ENCODE assay signal across 1 cellular context in genomic region chr14:25034803-25035681, GRCh38.
TF ChIP-seq lines count a peak whose summit lies in the region.

No MANE protein-coding gene starts in this region.

TF ChIP-seq in HepG2, 621 proteins besides CTCF, POLR2A, EP300 and RAD21 (continued from another document and continues in another):
- 0 out of 2 replicates have a peak, but pooled peaks have one; percentile 48 for TF ChIP-seq SNAPC4 (CRISPR knock-in tag; IDR thresholded peaks at IDR 0.05)
- TF ChIP-seq YEATS2 (CRISPR knock-in tag; IDR thresholded peaks at IDR 0.05; ENCODE audit: borderline replicate concordance), result peak; percentile 45; the same call in 1 of the 2 replicates
- no peak for TF ChIP-seq SIN3B (IDR thresholded peaks at IDR 0.05; ENCODE audit: low read length)
- no peak for TF ChIP-seq IKZF4 (CRISPR knock-in tag; IDR thresholded peaks at IDR 0.05; ENCODE audit: borderline replicate concordance, low read depth, not compliant biosample characterization)
- TF ChIP-seq HOXA9 (CRISPR knock-in tag; IDR thresholded peaks at IDR 0.05; ENCODE audit: borderline replicate concordance), result no peak
- no peak; the same call in 1 of the 2 replicates for TF ChIP-seq ELF4 (CRISPR knock-in tag; IDR thresholded peaks at IDR 0.05; ENCODE audit: borderline replicate concordance)
- TF ChIP-seq MLX (CRISPR knock-in tag; IDR thresholded peaks at IDR 0.05), result peak; percentile 52
- no peak for TF ChIP-seq ARHGAP35 (CRISPR knock-in tag; IDR thresholded peaks at IDR 0.05; ENCODE audit: borderline replicate concordance)
- 0 out of 2 replicates have a peak, but pooled peaks have one; percentile 21 for TF ChIP-seq MAX (IDR thresholded peaks at IDR 0.05)
- no peak for TF ChIP-seq GRHL1 (CRISPR knock-in tag; conservative IDR thresholded peaks at IDR 0.05)
- TF ChIP-seq ZNF160 (CRISPR knock-in tag; IDR thresholded peaks at IDR 0.05), result no peak
- no peak for TF ChIP-seq MZF1 (CRISPR knock-in tag; IDR thresholded peaks at IDR 0.05; ENCODE audit: borderline replicate concordance)
- TF ChIP-seq ZNF501 (CRISPR knock-in tag; IDR thresholded peaks at IDR 0.05), result no peak
- TF ChIP-seq GATAD2A (CRISPR knock-in tag; IDR thresholded peaks at IDR 0.05), result peak; percentile 96
- TF ChIP-seq GZF1 (CRISPR knock-in tag; IDR thresholded peaks at IDR 0.05), result no peak; the same call in 1 of the 2 replicates
- TF ChIP-seq HNF1B (CRISPR knock-in tag; IDR thresholded peaks at IDR 0.05), result peak; percentile 69; the same call in 1 of the 2 replicates
- TF ChIP-seq ZNF382 (CRISPR knock-in tag; IDR thresholded peaks at IDR 0.05; ENCODE audit: borderline replicate concordance), result no peak
- TF ChIP-seq ZNF121 (CRISPR knock-in tag; IDR thresholded peaks at IDR 0.05), result no peak
- 0 out of 2 replicates have a peak, but pooled peaks have one; percentile 39 for TF ChIP-seq JUN (CRISPR knock-in tag; IDR thresholded peaks at IDR 0.05)
- TF ChIP-seq CEBPB (IDR thresholded peaks at IDR 0.05; ENCODE audit: borderline replicate concordance, low read depth, low read length), result no peak
- no peak for TF ChIP-seq ZNF768 (CRISPR knock-in tag; IDR thresholded peaks at IDR 0.05)
- no peak for TF ChIP-seq CREB3 (CRISPR knock-in tag; IDR thresholded peaks at IDR 0.05)
- TF ChIP-seq E2F1 (CRISPR knock-in tag; IDR thresholded peaks at IDR 0.05), result no peak
- no peak for TF ChIP-seq U2AF1 (optimal IDR thresholded peaks at IDR 0.05; ENCODE audit: low read depth, low read length)
- no peak for TF ChIP-seq PRDM15 (CRISPR knock-in tag; IDR thresholded peaks at IDR 0.05)
- TF ChIP-seq PBX2 (CRISPR knock-in tag; IDR thresholded peaks at IDR 0.05), result no peak
- no peak for TF ChIP-seq ZNF468 (CRISPR knock-in tag; IDR thresholded peaks at IDR 0.05)
- 0 out of 2 replicates have a peak, but pooled peaks have one; percentile 35 for TF ChIP-seq ZNF441 (CRISPR knock-in tag; IDR thresholded peaks at IDR 0.05; ENCODE audit: borderline replicate concordance)
- TF ChIP-seq ZNF780A (CRISPR knock-in tag; IDR thresholded peaks at IDR 0.05), result no peak
- peak; percentile 46; the same call in 1 of the 2 replicates for TF ChIP-seq REPIN1 (CRISPR knock-in tag; IDR thresholded peaks at IDR 0.05; ENCODE audit: borderline replicate concordance, low read depth)
- peak; percentile 78; the same call in 1 of the 2 replicates for TF ChIP-seq ZNF609 (CRISPR knock-in tag; IDR thresholded peaks at IDR 0.05; ENCODE audit: borderline replicate concordance)
